ENCODE assay signal across 10 cellular contexts in genomic region chr19:13119654-13120053, GRCh38. TPM values are rescaled to one million over a fixed set of nuclear protein-coding genes. Genes with fewer than 3 reads are reported as not detected.
DNase-seq lines count a peak whose midpoint lies in the region; ATAC-seq, FAIRE-seq and TF ChIP-seq lines count a peak whose summit lies in the region.
"Had no signal": no experiment of that assay in that cellular context is flagged by ENCODE, and none has a peak within 500 bp of the region (broad histone marks: within the 10 kb centered on the region; RNA-seq: fewer than 3 reads in every experiment).

No MANE protein-coding gene starts in this region.

- dilution Hi-C loops in endothelial cell of umbilical vein (cut with MboI; ENCODE audit: extremely low pct_ligation_motif_present, low sequenced_read_pairs) = no loop called here

- H3K9me3 ChIP-seq in Panc1 (ENCODE audit: control insufficient read depth, insufficient read depth, low read depth, low read length) = no peaks in the 10 kb centered on the region
- H3K9me3 ChIP-seq in endothelial cell of umbilical vein (replicated peaks; ENCODE audit: control insufficient read depth, insufficient read depth, low read length) = no peaks in the 10 kb centered on the region
- H3K9me3 ChIP-seq in osteoblast (ENCODE audit: low read depth, low read length) = no peaks in the 10 kb centered on the region

- in situ Hi-C loops in Panc1 (cut with HindIII; ENCODE audit: low pct_unique_long_range_greater_than_20kb, low sequenced_read_pairs) = no loop called here

- H3K36me3 ChIP-seq in Panc1 (ENCODE audit: control insufficient read depth, insufficient read depth, low read length) (peaks cover 5% of the 10 kb centered on the region), endothelial cell of umbilical vein (ENCODE audit: control insufficient read depth in 2 of 2, extremely low read depth in 1 of 2, insufficient read depth in 2 of 2, low read length in 2 of 2) (peaks cover 0 to 7% of the 10 kb centered on the region in 2 experiments), osteoblast (ENCODE audit: insufficient read depth, low read length) (peaks cover 16% of the 10 kb centered on the region)

- no peak for TF ChIP-seq POLR2A in endothelial cell of umbilical vein (IDR thresholded peaks at IDR 0.05; ENCODE audit: low read depth, low read length)

- H3K4me2 ChIP-seq in endothelial cell of umbilical vein (ENCODE audit: insufficient read depth, low read length) (peak overlapping the region; percentile 61), osteoblast (ENCODE audit: insufficient read depth, low read length) (peak overlapping the region; percentile 94)

- peaks cover 26% of the 10 kb centered on the region for H3K4me1 ChIP-seq in Panc1 (ENCODE audit: control insufficient read depth, insufficient read depth, low read length)
- H3K4me1 ChIP-seq in endothelial cell of umbilical vein (ENCODE audit: control insufficient read depth, extremely low read depth, insufficient read depth, low read length) = peaks cover 13% of the 10 kb centered on the region
- peaks cover 51% of the 10 kb centered on the region for H3K4me1 ChIP-seq in osteoblast (ENCODE audit: insufficient read depth, low read length)

- H2AFZ ChIP-seq in endothelial cell of umbilical vein (ENCODE audit: low read depth, low read length) = no peak overlapping the region
- no peak overlapping the region for H2AFZ ChIP-seq in osteoblast (ENCODE audit: low read length)

- H4K20me1 ChIP-seq in endothelial cell of umbilical vein (replicated peaks; ENCODE audit: control insufficient read depth, extremely low read depth, insufficient read depth, low read length) (no peaks in the 10 kb centered on the region), osteoblast (ENCODE audit: insufficient read depth, low read length) (peaks cover 45% of the 10 kb centered on the region)

- ATAC-seq in Panc1 (no peak), GM19463 (IDR thresholded peaks at IDR 0.05; ENCODE audit: unreplicated experiment) (no peak), GM19395 (IDR thresholded peaks at IDR 0.05; ENCODE audit: unreplicated experiment) (no peak)

- no peak for FAIRE-seq in endothelial cell of umbilical vein (lab: Jason Lieb, UNC)
- FAIRE-seq: GM18507 had no signal

- peaks cover 77% of the 10 kb centered on the region for H3K79me2 ChIP-seq in endothelial cell of umbilical vein (ENCODE audit: control insufficient read depth, insufficient read depth, low read length)
- peaks cover 81% of the 10 kb centered on the region for H3K79me2 ChIP-seq in osteoblast (ENCODE audit: insufficient read depth, low read length)

- no TSS peak for BruUV-seq in Panc1 (replicated peaks; lab: Mats Ljungman, UMichigan)
- TSS peak; percentile 11 for BruUV-seq in endothelial cell of umbilical vein (replicated peaks; lab: Mats Ljungman, UMichigan)

- POLR2A ChIA-PET in Panc1 (lab: Charles Lee) (interaction anchor here (0.5 to 0.8 kb wide), 2 partner anchors 14 to 32 kb away, joined by 4 to 8 read pairs; no protein-coding TSS in a partner anchor), endothelial cell of umbilical vein (lab: Charles Lee) (no interaction called here)

- no peak overlapping the region for H3K9ac ChIP-seq in endothelial cell of umbilical vein (replicated peaks; ENCODE audit: extremely low read depth, insufficient read depth, low read length)

- H3K27ac ChIP-seq in Panc1 (ENCODE audit: low read length) = peak overlapping the region; percentile 79
- H3K27ac ChIP-seq in endothelial cell of umbilical vein (ENCODE audit: insufficient read depth, low read depth, low read length) = no peak overlapping the region
- peak overlapping the region; percentile 96 for H3K27ac ChIP-seq in osteoblast (ENCODE audit: low read depth, low read length)

- CTCF ChIA-PET in Panc1 (lab: Charles Lee) (no interaction called here), endothelial cell of umbilical vein (lab: Charles Lee) (interaction anchor here (0.5 to 2.1 kb wide), 8 partner anchors 9 to 143 kb away, joined by 3 to 7 read pairs (median 4); no protein-coding TSS in a partner anchor)

- no peaks in the 10 kb centered on the region for H3K27me3 ChIP-seq in Panc1 (ENCODE audit: control insufficient read depth, insufficient read depth, low read length)
- H3K27me3 ChIP-seq in endothelial cell of umbilical vein (ENCODE audit: control insufficient read depth in 2 of 2, insufficient read depth in 2 of 2, low read length in 2 of 2) = no peaks in the 10 kb centered on the region
- H3K27me3 ChIP-seq in osteoblast (ENCODE audit: insufficient read depth, low read length) = no peaks in the 10 kb centered on the region

- peak; percentile 40 for DNase-seq in EL
- DNase-seq in Panc1 (ENCODE audit: low read depth, low spot score) = no peak
- no peak for DNase-seq in endothelial cell of umbilical vein (ENCODE audit: low read depth, low spot score)
- peak; percentile 95 for DNase-seq in osteoblast (ENCODE audit: insufficient read length, low spot score, missing footprints)
- DNase-seq in HuH-7.5 (ENCODE audit: low spot score) = no peak
- DNase-seq in DMS153 (lab: John Stamatoyannopoulos, UW) = no peak
- DNase-seq: Right ventricle myocardium superior had no signal

- H3K9me1 ChIP-seq in endothelial cell of umbilical vein (replicated peaks; ENCODE audit: control insufficient read depth, extremely low read depth, insufficient read depth, low read length) = no peaks in the 10 kb centered on the region

- TF ChIP-seq CTCF in Panc1 (IDR thresholded peaks at IDR 0.05) = no peak
- TF ChIP-seq CTCF in endothelial cell of umbilical vein (IDR thresholded peaks at IDR 0.05; ENCODE audit: extremely low read depth in 1 of 2, insufficient read depth in 1 of 2, low read depth in 1 of 2, low read length in 2 of 2) = no peak
- no peak for TF ChIP-seq CTCF in osteoblast (IDR thresholded peaks at IDR 0.05; ENCODE audit: extremely low read depth, low read depth, low read length)

- H3K4me3 ChIP-seq in Panc1 (ENCODE audit: low read depth in 2 of 2, low read length in 2 of 2) (peak overlapping the region; percentile 63 to 76), endothelial cell of umbilical vein (replicated peaks in 1 of 3; ENCODE audit: insufficient read depth in 1 of 3, low read depth in 1 of 3, low read length in 3 of 3) (no peak overlapping the region), osteoblast (ENCODE audit: insufficient read depth, low read length) (peak overlapping the region; percentile 86)

- intact Hi-C loops in Panc1 (cut with micrococcal nuclease; ENCODE audit: unreplicated experiment) (no loop called here), endothelial cell of umbilical vein (cut with micrococcal nuclease) (no loop called here)

RNA-seq across cellular contexts. Expression of gene NACC1, which starts 1.6 kb away (rescaled TPM):
- total RNA-seq in Panc1 (2021; ENCODE audit: unreplicated experiment) (129 TPM), endothelial cell of umbilical vein (95.4 and 97.6 TPM in 2 replicates), osteoblast (53.9 and 62.5 TPM in 2 replicates)
- polyA plus RNA-seq in Panc1 (2012; ENCODE audit: insufficient read length) = 97.8 TPM
- 120 and 198 TPM in 2 replicates for polyA plus RNA-seq in endothelial cell of umbilical vein
- polyA plus RNA-seq in endothelial cell of umbilical vein (2011; cell fraction: cytosol; rRNA removed) = 80.0 and 100 TPM in 2 replicates
- polyA plus RNA-seq in endothelial cell of umbilical vein (2011; cell fraction: nucleus; rRNA removed) = 54.7 and 78.0 TPM in 2 replicates
- polyA plus RNA-seq in endothelial cell of umbilical vein (2012) = 38.9 and 59.8 TPM in 2 replicates
- 80.5 and 91.7 TPM in 2 replicates for polyA minus RNA-seq in endothelial cell of umbilical vein
- polyA minus RNA-seq in endothelial cell of umbilical vein (2011; cell fraction: cytosol; rRNA and poly(A)+ RNA removed) = 98.0 TPM
- polyA minus RNA-seq in endothelial cell of umbilical vein (2011; cell fraction: nucleus; rRNA and poly(A)+ RNA removed) = 19.5 and 40.5 TPM in 2 replicates

RNA-seq across cellular contexts. Expression of gene TRMT1, which starts 3.1 kb away (rescaled TPM):
- total RNA-seq in Panc1 (2021; ENCODE audit: unreplicated experiment) (52.0 TPM), endothelial cell of umbilical vein (42.2 and 53.0 TPM in 2 replicates), osteoblast (18.6 and 29.7 TPM in 2 replicates)
- polyA plus RNA-seq in Panc1 (2012; ENCODE audit: insufficient read length) = 41.4 TPM
- polyA plus RNA-seq in endothelial cell of umbilical vein = 46.3 and 60.5 TPM in 2 replicates
- 25.5 and 32.2 TPM in 2 replicates for polyA plus RNA-seq in endothelial cell of umbilical vein (2011; cell fraction: cytosol; rRNA removed)
- 235 and 243 TPM in 2 replicates for polyA plus RNA-seq in endothelial cell of umbilical vein (2011; cell fraction: nucleus; rRNA removed)
- 39.6 and 42.8 TPM in 2 replicates for polyA plus RNA-seq in endothelial cell of umbilical vein (2012)
- polyA minus RNA-seq in endothelial cell of umbilical vein = 26.5 and 37.9 TPM in 2 replicates
- 37.0 TPM for polyA minus RNA-seq in endothelial cell of umbilical vein (2011; cell fraction: cytosol; rRNA and poly(A)+ RNA removed)
- polyA minus RNA-seq in endothelial cell of umbilical vein (2011; cell fraction: nucleus; rRNA and poly(A)+ RNA removed) = 27.6 and 47.5 TPM in 2 replicates

RNA-seq across cellular contexts. Expression of gene LYL1, which starts 17.0 kb away (rescaled TPM):
- total RNA-seq in Panc1 (2021; ENCODE audit: unreplicated experiment) (0.23 TPM), endothelial cell of umbilical vein (74.4 and 91.5 TPM in 2 replicates), osteoblast (0.29 and 0.36 TPM in 2 replicates)
- 0.48 TPM for polyA plus RNA-seq in Panc1 (2012; ENCODE audit: insufficient read length)
- 87.3 and 141 TPM in 2 replicates for polyA plus RNA-seq in endothelial cell of umbilical vein
- 40.8 and 60.9 TPM in 2 replicates for polyA plus RNA-seq in endothelial cell of umbilical vein (2011; cell fraction: cytosol; rRNA removed)
- 42.5 and 44.4 TPM in 2 replicates for polyA plus RNA-seq in endothelial cell of umbilical vein (2011; cell fraction: nucleus; rRNA removed)
- polyA plus RNA-seq in endothelial cell of umbilical vein (2012) = 47.3 and 75.1 TPM in 2 replicates
- 16.2 and 18.2 TPM in 2 replicates for polyA minus RNA-seq in endothelial cell of umbilical vein
- not detected for polyA minus RNA-seq in endothelial cell of umbilical vein (2011; cell fraction: cytosol; rRNA and poly(A)+ RNA removed)
- polyA minus RNA-seq in endothelial cell of umbilical vein (2011; cell fraction: nucleus; rRNA and poly(A)+ RNA removed) = 9.0 and 18.8 TPM in 2 replicates

RNA-seq across cellular contexts. Expression of gene STX10, which starts 30.5 kb away (rescaled TPM):
- total RNA-seq in Panc1 (2021; ENCODE audit: unreplicated experiment) (43.6 TPM), endothelial cell of umbilical vein (63.1 and 67.9 TPM in 2 replicates), osteoblast (78.4 and 81.1 TPM in 2 replicates)
- polyA plus RNA-seq in Panc1 (2012; ENCODE audit: insufficient read length) = 108 TPM
- polyA plus RNA-seq in endothelial cell of umbilical vein = 89.6 and 91.6 TPM in 2 replicates
- polyA plus RNA-seq in endothelial cell of umbilical vein (2011; cell fraction: cytosol; rRNA removed) = 73.4 and 87.2 TPM in 2 replicates
- polyA plus RNA-seq in endothelial cell of umbilical vein (2011; cell fraction: nucleus; rRNA removed) = 114 and 131 TPM in 2 replicates
- 49.2 and 49.9 TPM in 2 replicates for polyA plus RNA-seq in endothelial cell of umbilical vein (2012)
- polyA minus RNA-seq in endothelial cell of umbilical vein = 48.5 and 105 TPM in 2 replicates
- 46.1 TPM for polyA minus RNA-seq in endothelial cell of umbilical vein (2011; cell fraction: cytosol; rRNA and poly(A)+ RNA removed)
- polyA minus RNA-seq in endothelial cell of umbilical vein (2011; cell fraction: nucleus; rRNA and poly(A)+ RNA removed) = 14.1 and 22.6 TPM in 2 replicates

RNA-seq across cellular contexts. Expression of gene IER2, which starts 30.6 kb away (rescaled TPM):
- total RNA-seq in Panc1 (2021; ENCODE audit: unreplicated experiment) (80.4 TPM), endothelial cell of umbilical vein (81.6 and 97.0 TPM in 2 replicates), osteoblast (14.8 and 15.9 TPM in 2 replicates)
- polyA plus RNA-seq in Panc1 (2012; ENCODE audit: insufficient read length) = 81.1 TPM
- 55.2 and 60.6 TPM in 2 replicates for polyA plus RNA-seq in endothelial cell of umbilical vein
- polyA plus RNA-seq in endothelial cell of umbilical vein (2011; cell fraction: cytosol; rRNA removed) = 36.0 and 59.9 TPM in 2 replicates
- 82.2 and 90.1 TPM in 2 replicates for polyA plus RNA-seq in endothelial cell of umbilical vein (2011; cell fraction: nucleus; rRNA removed)
- 45.4 and 53.7 TPM in 2 replicates for polyA plus RNA-seq in endothelial cell of umbilical vein (2012)
- polyA minus RNA-seq in endothelial cell of umbilical vein = 12.2 and 13.6 TPM in 2 replicates
- 37.5 TPM for polyA minus RNA-seq in endothelial cell of umbilical vein (2011; cell fraction: cytosol; rRNA and poly(A)+ RNA removed)
- 15.8 and 48.0 TPM in 2 replicates for polyA minus RNA-seq in endothelial cell of umbilical vein (2011; cell fraction: nucleus; rRNA and poly(A)+ RNA removed)

Comparison
In these comparisons a context has a peak if more than half of its experiments do, and no peak if none do; other contexts are left out.
1. DNase-seq: peak in EL (single experiment) and osteoblast (single experiment); none in Panc1 (single experiment), endothelial cell of umbilical vein (single experiment), HuH-7.5 (single experiment) and DMS153 (single experiment).
2. H3K4me3 ChIP-seq: peak in Panc1 (2 of 2) and osteoblast (single experiment); none in endothelial cell of umbilical vein (0 of 3).
3. RNA of gene LYL1, which starts 17.0 kb away (total RNA-seq): 74.4 to 91.5 TPM in endothelial cell of umbilical vein; 0.29 to 0.36 TPM in osteoblast and 0.23 TPM in Panc1 (single experiment); every median in the first group is over 10 times any median in the second.